In the genomic region with DNA sequence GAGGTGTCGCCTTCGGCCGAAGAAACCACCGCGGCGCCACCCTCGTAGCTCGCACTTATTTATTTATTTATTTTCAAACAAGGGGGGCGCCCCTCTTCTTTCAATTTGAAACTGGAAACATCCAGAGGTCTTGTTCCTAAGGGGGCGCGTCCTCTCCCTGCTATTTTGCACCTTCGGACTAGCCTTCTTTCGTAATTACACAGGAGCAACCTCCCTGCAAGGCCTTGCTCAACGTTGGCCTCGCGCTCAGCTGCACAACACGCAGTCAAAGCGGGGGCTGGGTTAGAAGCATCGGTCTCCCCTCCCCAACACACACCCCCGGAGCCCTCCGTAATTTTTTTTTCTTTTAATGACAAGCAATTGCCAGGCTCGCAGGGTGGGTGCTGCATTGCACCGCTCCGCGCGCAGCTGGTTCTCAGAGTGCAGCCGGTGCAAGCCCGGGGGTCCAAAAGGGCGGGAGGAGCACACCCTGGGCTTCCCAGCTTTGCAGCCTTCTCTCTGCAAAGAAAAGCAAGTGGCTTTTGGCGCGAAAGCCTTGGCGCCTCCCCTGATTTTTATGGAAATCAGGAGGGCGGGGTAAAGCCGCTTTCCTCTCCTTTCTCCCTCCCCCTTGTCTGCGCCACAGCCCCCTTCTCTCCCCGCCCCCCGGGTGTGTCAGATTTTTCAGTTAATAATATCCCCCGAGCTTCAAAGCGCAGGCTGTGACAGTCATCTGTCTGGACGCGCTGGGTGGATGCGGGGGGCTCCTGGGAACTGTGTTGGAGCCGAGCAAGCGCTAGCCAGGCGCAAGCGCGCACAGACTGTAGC, we compare ENCODE assay signal across 1 cellular context.
TF ChIP-seq lines count a peak whose summit lies in the region.

MYCN (plus strand) TSS at position 697 of the 807 bp plus-strand sequence. CDS start 1,515 bp downstream, outside the sequence.

TF ChIP-seq in HepG2, 621 proteins besides CTCF, POLR2A, EP300 and RAD21 (continued from another document and continues in another):
- TF ChIP-seq, protein P1, sequence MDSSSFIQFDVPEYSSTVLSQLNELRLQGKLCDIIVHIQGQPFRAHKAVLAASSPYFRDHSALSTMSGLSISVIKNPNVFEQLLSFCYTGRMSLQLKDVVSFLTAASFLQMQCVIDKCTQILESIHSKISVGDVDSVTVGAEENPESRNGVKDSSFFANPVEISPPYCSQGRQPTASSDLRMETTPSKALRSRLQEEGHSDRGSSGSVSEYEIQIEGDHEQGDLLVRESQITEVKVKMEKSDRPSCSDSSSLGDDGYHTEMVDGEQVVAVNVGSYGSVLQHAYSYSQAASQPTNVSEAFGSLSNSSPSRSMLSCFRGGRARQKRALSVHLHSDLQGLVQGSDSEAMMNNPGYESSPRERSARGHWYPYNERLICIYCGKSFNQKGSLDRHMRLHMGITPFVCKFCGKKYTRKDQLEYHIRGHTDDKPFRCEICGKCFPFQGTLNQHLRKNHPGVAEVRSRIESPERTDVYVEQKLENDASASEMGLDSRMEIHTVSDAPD (CRISPR knock-in tag; IDR thresholded peaks at IDR 0.05): no peak
- TF ChIP-seq, protein P2, sequence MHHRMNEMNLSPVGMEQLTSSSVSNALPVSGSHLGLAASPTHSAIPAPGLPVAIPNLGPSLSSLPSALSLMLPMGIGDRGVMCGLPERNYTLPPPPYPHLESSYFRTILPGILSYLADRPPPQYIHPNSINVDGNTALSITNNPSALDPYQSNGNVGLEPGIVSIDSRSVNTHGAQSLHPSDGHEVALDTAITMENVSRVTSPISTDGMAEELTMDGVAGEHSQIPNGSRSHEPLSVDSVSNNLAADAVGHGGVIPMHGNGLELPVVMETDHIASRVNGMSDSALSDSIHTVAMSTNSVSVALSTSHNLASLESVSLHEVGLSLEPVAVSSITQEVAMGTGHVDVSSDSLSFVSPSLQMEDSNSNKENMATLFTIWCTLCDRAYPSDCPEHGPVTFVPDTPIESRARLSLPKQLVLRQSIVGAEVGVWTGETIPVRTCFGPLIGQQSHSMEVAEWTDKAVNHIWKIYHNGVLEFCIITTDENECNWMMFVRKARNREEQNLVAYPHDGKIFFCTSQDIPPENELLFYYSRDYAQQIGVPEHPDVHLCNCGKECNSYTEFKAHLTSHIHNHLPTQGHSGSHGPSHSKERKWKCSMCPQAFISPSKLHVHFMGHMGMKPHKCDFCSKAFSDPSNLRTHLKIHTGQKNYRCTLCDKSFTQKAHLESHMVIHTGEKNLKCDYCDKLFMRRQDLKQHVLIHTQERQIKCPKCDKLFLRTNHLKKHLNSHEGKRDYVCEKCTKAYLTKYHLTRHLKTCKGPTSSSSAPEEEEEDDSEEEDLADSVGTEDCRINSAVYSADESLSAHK (CRISPR knock-in tag; IDR thresholded peaks at IDR 0.05; ENCODE audit: borderline replicate concordance): no peak
- no peak for TF ChIP-seq ZMYM4 (CRISPR knock-in tag; IDR thresholded peaks at IDR 0.05)
- TF ChIP-seq, protein P3, sequence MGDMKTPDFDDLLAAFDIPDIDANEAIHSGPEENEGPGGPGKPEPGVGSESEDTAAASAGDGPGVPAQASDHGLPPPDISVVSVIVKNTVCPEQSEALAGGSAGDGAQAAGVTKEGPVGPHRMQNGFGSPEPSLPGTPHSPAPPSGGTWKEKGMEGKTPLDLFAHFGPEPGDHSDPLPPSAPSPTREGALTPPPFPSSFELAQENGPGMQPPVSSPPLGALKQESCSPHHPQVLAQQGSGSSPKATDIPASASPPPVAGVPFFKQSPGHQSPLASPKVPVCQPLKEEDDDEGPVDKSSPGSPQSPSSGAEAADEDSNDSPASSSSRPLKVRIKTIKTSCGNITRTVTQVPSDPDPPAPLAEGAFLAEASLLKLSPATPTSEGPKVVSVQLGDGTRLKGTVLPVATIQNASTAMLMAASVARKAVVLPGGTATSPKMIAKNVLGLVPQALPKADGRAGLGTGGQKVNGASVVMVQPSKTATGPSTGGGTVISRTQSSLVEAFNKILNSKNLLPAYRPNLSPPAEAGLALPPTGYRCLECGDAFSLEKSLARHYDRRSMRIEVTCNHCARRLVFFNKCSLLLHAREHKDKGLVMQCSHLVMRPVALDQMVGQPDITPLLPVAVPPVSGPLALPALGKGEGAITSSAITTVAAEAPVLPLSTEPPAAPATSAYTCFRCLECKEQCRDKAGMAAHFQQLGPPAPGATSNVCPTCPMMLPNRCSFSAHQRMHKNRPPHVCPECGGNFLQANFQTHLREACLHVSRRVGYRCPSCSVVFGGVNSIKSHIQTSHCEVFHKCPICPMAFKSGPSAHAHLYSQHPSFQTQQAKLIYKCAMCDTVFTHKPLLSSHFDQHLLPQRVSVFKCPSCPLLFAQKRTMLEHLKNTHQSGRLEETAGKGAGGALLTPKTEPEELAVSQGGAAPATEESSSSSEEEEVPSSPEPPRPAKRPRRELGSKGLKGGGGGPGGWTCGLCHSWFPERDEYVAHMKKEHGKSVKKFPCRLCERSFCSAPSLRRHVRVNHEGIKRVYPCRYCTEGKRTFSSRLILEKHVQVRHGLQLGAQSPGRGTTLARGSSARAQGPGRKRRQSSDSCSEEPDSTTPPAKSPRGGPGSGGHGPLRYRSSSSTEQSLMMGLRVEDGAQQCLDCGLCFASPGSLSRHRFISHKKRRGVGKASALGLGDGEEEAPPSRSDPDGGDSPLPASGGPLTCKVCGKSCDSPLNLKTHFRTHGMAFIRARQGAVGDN (CRISPR knock-in tag; IDR thresholded peaks at IDR 0.05): peak; percentile 27; the same call in 1 of the 2 replicates
- TF ChIP-seq MIXL1 (CRISPR knock-in tag; IDR thresholded peaks at IDR 0.05): no peak
- no peak for TF ChIP-seq ATRX (CRISPR knock-in tag; IDR thresholded peaks at IDR 0.05; ENCODE audit: borderline replicate concordance)
- TF ChIP-seq ZNF576 (CRISPR knock-in tag; IDR thresholded peaks at IDR 0.05): no peak
- no peak for TF ChIP-seq ZNF841 (CRISPR knock-in tag; IDR thresholded peaks at IDR 0.05; ENCODE audit: borderline replicate concordance)
- no peak for TF ChIP-seq SATB2 (CRISPR knock-in tag; IDR thresholded peaks at IDR 0.05)
- TF ChIP-seq, protein P4, sequence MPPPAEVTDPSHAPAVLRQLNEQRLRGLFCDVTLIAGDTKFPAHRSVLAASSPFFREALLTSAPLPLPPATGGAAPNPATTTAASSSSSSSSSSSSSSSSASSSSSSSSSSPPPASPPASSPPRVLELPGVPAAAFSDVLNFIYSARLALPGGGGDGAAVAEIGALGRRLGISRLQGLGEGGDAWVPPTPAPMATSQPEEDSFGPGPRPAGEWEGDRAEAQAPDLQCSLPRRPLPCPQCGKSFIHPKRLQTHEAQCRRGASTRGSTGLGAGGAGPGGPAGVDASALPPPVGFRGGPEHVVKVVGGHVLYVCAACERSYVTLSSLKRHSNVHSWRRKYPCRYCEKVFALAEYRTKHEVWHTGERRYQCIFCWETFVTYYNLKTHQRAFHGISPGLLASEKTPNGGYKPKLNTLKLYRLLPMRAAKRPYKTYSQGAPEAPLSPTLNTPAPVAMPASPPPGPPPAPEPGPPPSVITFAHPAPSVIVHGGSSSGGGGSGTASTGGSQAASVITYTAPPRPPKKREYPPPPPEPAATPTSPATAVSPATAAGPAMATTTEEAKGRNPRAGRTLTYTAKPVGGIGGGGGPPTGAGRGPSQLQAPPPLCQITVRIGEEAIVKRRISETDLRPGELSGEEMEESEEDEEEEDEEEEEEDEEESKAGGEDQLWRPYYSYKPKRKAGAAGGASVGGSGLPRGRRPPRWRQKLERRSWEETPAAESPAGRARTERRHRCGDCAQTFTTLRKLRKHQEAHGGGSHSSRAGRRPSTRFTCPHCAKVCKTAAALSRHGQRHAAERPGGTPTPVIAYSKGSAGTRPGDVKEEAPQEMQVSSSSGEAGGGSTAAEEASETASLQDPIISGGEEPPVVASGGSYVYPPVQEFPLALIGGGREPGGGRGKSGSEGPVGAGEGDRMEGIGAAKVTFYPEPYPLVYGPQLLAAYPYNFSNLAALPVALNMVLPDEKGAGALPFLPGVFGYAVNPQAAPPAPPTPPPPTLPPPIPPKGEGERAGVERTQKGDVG (CRISPR knock-in tag; IDR thresholded peaks at IDR 0.05; ENCODE audit: borderline replicate concordance): no peak
- TF ChIP-seq, protein P5, sequence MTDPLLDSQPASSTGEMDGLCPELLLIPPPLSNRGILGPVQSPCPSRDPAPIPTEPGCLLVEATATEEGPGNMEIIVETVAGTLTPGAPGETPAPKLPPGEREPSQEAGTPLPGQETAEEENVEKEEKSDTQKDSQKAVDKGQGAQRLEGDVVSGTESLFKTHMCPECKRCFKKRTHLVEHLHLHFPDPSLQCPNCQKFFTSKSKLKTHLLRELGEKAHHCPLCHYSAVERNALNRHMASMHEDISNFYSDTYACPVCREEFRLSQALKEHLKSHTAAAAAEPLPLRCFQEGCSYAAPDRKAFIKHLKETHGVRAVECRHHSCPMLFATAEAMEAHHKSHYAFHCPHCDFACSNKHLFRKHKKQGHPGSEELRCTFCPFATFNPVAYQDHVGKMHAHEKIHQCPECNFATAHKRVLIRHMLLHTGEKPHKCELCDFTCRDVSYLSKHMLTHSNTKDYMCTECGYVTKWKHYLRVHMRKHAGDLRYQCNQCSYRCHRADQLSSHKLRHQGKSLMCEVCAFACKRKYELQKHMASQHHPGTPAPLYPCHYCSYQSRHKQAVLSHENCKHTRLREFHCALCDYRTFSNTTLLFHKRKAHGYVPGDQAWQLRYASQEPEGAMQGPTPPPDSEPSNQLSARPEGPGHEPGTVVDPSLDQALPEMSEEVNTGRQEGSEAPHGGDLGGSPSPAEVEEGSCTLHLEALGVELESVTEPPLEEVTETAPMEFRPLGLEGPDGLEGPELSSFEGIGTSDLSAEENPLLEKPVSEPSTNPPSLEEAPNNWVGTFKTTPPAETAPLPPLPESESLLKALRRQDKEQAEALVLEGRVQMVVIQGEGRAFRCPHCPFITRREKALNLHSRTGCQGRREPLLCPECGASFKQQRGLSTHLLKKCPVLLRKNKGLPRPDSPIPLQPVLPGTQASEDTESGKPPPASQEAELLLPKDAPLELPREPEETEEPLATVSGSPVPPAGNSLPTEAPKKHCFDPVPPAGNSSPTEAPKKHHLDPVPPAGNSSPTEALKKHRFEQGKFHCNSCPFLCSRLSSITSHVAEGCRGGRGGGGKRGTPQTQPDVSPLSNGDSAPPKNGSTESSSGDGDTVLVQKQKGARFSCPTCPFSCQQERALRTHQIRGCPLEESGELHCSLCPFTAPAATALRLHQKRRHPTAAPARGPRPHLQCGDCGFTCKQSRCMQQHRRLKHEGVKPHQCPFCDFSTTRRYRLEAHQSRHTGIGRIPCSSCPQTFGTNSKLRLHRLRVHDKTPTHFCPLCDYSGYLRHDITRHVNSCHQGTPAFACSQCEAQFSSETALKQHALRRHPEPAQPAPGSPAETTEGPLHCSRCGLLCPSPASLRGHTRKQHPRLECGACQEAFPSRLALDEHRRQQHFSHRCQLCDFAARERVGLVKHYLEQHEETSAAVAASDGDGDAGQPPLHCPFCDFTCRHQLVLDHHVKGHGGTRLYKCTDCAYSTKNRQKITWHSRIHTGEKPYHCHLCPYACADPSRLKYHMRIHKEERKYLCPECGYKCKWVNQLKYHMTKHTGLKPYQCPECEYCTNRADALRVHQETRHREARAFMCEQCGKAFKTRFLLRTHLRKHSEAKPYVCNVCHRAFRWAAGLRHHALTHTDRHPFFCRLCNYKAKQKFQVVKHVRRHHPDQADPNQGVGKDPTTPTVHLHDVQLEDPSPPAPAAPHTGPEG (CRISPR knock-in tag; IDR thresholded peaks at IDR 0.05): no peak
- no peak for TF ChIP-seq ZNF235 (CRISPR knock-in tag; IDR thresholded peaks at IDR 0.05; ENCODE audit: borderline replicate concordance)
- TF ChIP-seq CHD4 (IDR thresholded peaks at IDR 0.05; ENCODE audit: borderline replicate concordance, low read length): no peak
- no peak for TF ChIP-seq NFRKB (IDR thresholded peaks at IDR 0.05)
- no peak for TF ChIP-seq ZNF441 (CRISPR knock-in tag; IDR thresholded peaks at IDR 0.05; ENCODE audit: borderline replicate concordance)
- TF ChIP-seq SP140L (CRISPR knock-in tag; IDR thresholded peaks at IDR 0.05; ENCODE audit: borderline replicate concordance): no peak
- TF ChIP-seq ZNF33B (CRISPR knock-in tag; IDR thresholded peaks at IDR 0.05): no peak
- no peak for TF ChIP-seq DMAP1 (CRISPR knock-in tag; IDR thresholded peaks at IDR 0.05)
- no peak for TF ChIP-seq ZNF260 (CRISPR knock-in tag; IDR thresholded peaks at IDR 0.05; ENCODE audit: borderline replicate concordance, low read depth)
- peak; percentile 90 for TF ChIP-seq KDM2A (CRISPR knock-in tag; IDR thresholded peaks at IDR 0.05; ENCODE audit: borderline replicate concordance, low read depth)
- TF ChIP-seq AGO2 (optimal IDR thresholded peaks at IDR 0.05; ENCODE audit: low read depth, low read length): no peak
- TF ChIP-seq MXD1 (CRISPR knock-in tag; IDR thresholded peaks at IDR 0.05): peak; percentile 49; the same call in 1 of the 2 replicates
- TF ChIP-seq SP4 (CRISPR knock-in tag; IDR thresholded peaks at IDR 0.05): 0 out of 2 replicates have a peak, but pooled peaks have one; percentile 28
